3 cellular contexts compared by ENCODE assay signal in genomic region chr3:79810101-79810500, GRCh38.
TF ChIP-seq lines count a peak whose summit lies in the region.

No MANE protein-coding gene starts in this region.

TF ChIP-seq in GM23338, 12 proteins besides CTCF, POLR2A, EP300 and RAD21 (continues in another document):
- TF ChIP-seq, protein P1, sequence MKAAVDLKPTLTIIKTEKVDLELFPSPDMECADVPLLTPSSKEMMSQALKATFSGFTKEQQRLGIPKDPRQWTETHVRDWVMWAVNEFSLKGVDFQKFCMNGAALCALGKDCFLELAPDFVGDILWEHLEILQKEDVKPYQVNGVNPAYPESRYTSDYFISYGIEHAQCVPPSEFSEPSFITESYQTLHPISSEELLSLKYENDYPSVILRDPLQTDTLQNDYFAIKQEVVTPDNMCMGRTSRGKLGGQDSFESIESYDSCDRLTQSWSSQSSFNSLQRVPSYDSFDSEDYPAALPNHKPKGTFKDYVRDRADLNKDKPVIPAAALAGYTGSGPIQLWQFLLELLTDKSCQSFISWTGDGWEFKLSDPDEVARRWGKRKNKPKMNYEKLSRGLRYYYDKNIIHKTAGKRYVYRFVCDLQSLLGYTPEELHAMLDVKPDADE (IDR thresholded peaks at IDR 0.05): no peak
- TF ChIP-seq EZH2 (IDR thresholded peaks at IDR 0.05; ENCODE audit: low read depth, unreplicated experiment) (no peak), EZH2phosphoT487 (IDR thresholded peaks at IDR 0.05; ENCODE audit: unreplicated experiment) (no peak), CREB1 (CRISPR knock-in tag; IDR thresholded peaks at IDR 0.05; ENCODE audit: low read depth) (no peak), JUNB (IDR thresholded peaks at IDR 0.05; ENCODE audit: unreplicated experiment) (no peak)
- TF ChIP-seq, protein P2, sequence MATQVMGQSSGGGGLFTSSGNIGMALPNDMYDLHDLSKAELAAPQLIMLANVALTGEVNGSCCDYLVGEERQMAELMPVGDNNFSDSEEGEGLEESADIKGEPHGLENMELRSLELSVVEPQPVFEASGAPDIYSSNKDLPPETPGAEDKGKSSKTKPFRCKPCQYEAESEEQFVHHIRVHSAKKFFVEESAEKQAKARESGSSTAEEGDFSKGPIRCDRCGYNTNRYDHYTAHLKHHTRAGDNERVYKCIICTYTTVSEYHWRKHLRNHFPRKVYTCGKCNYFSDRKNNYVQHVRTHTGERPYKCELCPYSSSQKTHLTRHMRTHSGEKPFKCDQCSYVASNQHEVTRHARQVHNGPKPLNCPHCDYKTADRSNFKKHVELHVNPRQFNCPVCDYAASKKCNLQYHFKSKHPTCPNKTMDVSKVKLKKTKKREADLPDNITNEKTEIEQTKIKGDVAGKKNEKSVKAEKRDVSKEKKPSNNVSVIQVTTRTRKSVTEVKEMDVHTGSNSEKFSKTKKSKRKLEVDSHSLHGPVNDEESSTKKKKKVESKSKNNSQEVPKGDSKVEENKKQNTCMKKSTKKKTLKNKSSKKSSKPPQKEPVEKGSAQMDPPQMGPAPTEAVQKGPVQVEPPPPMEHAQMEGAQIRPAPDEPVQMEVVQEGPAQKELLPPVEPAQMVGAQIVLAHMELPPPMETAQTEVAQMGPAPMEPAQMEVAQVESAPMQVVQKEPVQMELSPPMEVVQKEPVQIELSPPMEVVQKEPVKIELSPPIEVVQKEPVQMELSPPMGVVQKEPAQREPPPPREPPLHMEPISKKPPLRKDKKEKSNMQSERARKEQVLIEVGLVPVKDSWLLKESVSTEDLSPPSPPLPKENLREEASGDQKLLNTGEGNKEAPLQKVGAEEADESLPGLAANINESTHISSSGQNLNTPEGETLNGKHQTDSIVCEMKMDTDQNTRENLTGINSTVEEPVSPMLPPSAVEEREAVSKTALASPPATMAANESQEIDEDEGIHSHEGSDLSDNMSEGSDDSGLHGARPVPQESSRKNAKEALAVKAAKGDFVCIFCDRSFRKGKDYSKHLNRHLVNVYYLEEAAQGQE (IDR thresholded peaks at IDR 0.05; ENCODE audit: unreplicated experiment): no peak

TF ChIP-seq in H1, 55 proteins besides CTCF, POLR2A, EP300 and RAD21:
- TF ChIP-seq CTBP2 (IDR thresholded peaks at IDR 0.05; ENCODE audit: borderline replicate concordance, insufficient read depth, insufficient read length, low read length): no peak
- no peak for TF ChIP-seq CHD2 (IDR thresholded peaks at IDR 0.05; ENCODE audit: low read length)
- TF ChIP-seq NANOG (IDR thresholded peaks at IDR 0.05; ENCODE audit: insufficient read depth, low read depth, low read length, poor library complexity, severe bottlenecking): no peak
- no peak for TF ChIP-seq RFX5 (IDR thresholded peaks at IDR 0.05; ENCODE audit: borderline replicate concordance, low read depth, low read length)
- no peak for TF ChIP-seq SUZ12 (IDR thresholded peaks at IDR 0.05; ENCODE audit: low read length)
- TF ChIP-seq CBX5 (IDR thresholded peaks at IDR 0.05; ENCODE audit: low read depth, low read length): no peak
- TF ChIP-seq CBX8 (IDR thresholded peaks at IDR 0.05; ENCODE audit: borderline replicate concordance, low read depth, low read length): no peak
- no peak for TF ChIP-seq SP1 (IDR thresholded peaks at IDR 0.05; ENCODE audit: low read depth, low read length)
- TF ChIP-seq NRF1 (IDR thresholded peaks at IDR 0.05; ENCODE audit: low read depth, low read length): no peak
- no peak for TF ChIP-seq BRCA1 (IDR thresholded peaks at IDR 0.05; ENCODE audit: low read depth, low read length)
- no peak for TF ChIP-seq RBBP5 (IDR thresholded peaks at IDR 0.05; ENCODE audit: borderline replicate concordance, low read depth, low read length)
- no peak for TF ChIP-seq SP2 (IDR thresholded peaks at IDR 0.05; ENCODE audit: low read length)
- TF ChIP-seq PHF8 (conservative IDR thresholded peaks at IDR 0.05; ENCODE audit: low read depth, low read length): no peak
- TF ChIP-seq TAF1 (IDR thresholded peaks at IDR 0.05; ENCODE audit: low read depth, low read length): no peak
- TF ChIP-seq GABPA (IDR thresholded peaks at IDR 0.05; ENCODE audit: borderline replicate concordance, insufficient read depth, low read length): no peak
- TF ChIP-seq, protein P3, sequence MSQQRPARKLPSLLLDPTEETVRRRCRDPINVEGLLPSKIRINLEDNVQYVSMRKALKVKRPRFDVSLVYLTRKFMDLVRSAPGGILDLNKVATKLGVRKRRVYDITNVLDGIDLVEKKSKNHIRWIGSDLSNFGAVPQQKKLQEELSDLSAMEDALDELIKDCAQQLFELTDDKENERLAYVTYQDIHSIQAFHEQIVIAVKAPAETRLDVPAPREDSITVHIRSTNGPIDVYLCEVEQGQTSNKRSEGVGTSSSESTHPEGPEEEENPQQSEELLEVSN (IDR thresholded peaks at IDR 0.05): no peak
- TF ChIP-seq ASH2L (IDR thresholded peaks at IDR 0.05; ENCODE audit: low read length): no peak
- TF ChIP-seq KDM1A (IDR thresholded peaks at IDR 0.05; ENCODE audit: borderline replicate concordance, low read length): no peak
- no peak for TF ChIP-seq JUND (IDR thresholded peaks at IDR 0.05; ENCODE audit: low read length)

TF ChIP-seq in HepG2, 621 proteins besides CTCF, POLR2A, EP300 and RAD21:
- TF ChIP-seq, protein P4, sequence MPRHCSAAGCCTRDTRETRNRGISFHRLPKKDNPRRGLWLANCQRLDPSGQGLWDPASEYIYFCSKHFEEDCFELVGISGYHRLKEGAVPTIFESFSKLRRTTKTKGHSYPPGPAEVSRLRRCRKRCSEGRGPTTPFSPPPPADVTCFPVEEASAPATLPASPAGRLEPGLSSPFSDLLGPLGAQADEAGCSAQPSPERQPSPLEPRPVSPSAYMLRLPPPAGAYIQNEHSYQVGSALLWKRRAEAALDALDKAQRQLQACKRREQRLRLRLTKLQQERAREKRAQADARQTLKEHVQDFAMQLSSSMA (CRISPR knock-in tag; IDR thresholded peaks at IDR 0.05): no peak
- TF ChIP-seq FOXC1 (CRISPR knock-in tag; IDR thresholded peaks at IDR 0.05; ENCODE audit: borderline replicate concordance) (no peak), ZNF367 (CRISPR knock-in tag; IDR thresholded peaks at IDR 0.05; ENCODE audit: borderline replicate concordance) (no peak), ZSCAN20 (CRISPR knock-in tag; IDR thresholded peaks at IDR 0.05; ENCODE audit: borderline replicate concordance) (no peak), TEAD3 (CRISPR knock-in tag; optimal IDR thresholded peaks at IDR 0.05; ENCODE audit: borderline replicate concordance) (no peak), IRF2 (CRISPR knock-in tag; IDR thresholded peaks at IDR 0.05) (no peak), MTF1 (CRISPR knock-in tag; IDR thresholded peaks at IDR 0.05) (no peak)
- TF ChIP-seq, protein P5, sequence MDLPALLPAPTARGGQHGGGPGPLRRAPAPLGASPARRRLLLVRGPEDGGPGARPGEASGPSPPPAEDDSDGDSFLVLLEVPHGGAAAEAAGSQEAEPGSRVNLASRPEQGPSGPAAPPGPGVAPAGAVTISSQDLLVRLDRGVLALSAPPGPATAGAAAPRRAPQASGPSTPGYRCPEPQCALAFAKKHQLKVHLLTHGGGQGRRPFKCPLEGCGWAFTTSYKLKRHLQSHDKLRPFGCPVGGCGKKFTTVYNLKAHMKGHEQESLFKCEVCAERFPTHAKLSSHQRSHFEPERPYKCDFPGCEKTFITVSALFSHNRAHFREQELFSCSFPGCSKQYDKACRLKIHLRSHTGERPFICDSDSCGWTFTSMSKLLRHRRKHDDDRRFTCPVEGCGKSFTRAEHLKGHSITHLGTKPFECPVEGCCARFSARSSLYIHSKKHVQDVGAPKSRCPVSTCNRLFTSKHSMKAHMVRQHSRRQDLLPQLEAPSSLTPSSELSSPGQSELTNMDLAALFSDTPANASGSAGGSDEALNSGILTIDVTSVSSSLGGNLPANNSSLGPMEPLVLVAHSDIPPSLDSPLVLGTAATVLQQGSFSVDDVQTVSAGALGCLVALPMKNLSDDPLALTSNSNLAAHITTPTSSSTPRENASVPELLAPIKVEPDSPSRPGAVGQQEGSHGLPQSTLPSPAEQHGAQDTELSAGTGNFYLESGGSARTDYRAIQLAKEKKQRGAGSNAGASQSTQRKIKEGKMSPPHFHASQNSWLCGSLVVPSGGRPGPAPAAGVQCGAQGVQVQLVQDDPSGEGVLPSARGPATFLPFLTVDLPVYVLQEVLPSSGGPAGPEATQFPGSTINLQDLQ (CRISPR knock-in tag; IDR thresholded peaks at IDR 0.05): no peak
